ENCODE assay signal across 2 cellular contexts in genomic region chr20:32661820-32662528, GRCh38.
TF ChIP-seq lines count a peak whose summit lies in the region.

No MANE protein-coding gene starts in this region.

TF ChIP-seq in H1, 55 proteins besides CTCF, POLR2A, EP300 and RAD21:
- TF ChIP-seq GTF2F1 (IDR thresholded peaks at IDR 0.05; ENCODE audit: borderline replicate concordance, low read depth, low read length) (no peak), JUND (IDR thresholded peaks at IDR 0.05; ENCODE audit: low read length) (no peak), TEAD4 (IDR thresholded peaks at IDR 0.05; ENCODE audit: low read depth, low read length) (no peak), CHD2 (IDR thresholded peaks at IDR 0.05; ENCODE audit: low read length) (no peak)

TF ChIP-seq in GM12891, 5 proteins besides CTCF, POLR2A, EP300 and RAD21:
- TF ChIP-seq POU2F2 (IDR thresholded peaks at IDR 0.05; ENCODE audit: low read depth, low read length) (no peak), TAF1 (IDR thresholded peaks at IDR 0.05; ENCODE audit: low read depth, low read length) (no peak), PAX5 (IDR thresholded peaks at IDR 0.05; ENCODE audit: insufficient read depth, low read length, severe bottlenecking) (no peak), POLR2AphosphoS5 (IDR thresholded peaks at IDR 0.05; ENCODE audit: low read depth, low read length) (no peak), SPI1 (IDR thresholded peaks at IDR 0.05; ENCODE audit: low read depth, low read length) (no peak)
